In genomic region chr1:21724570-21724969, GRCh38 we compare ENCODE assay signal across 9 cellular contexts. TPM values are rescaled to one million over a fixed set of nuclear protein-coding genes. Genes with fewer than 3 reads are reported as not detected.
"Had no signal": no experiment of that assay in that cellular context is flagged by ENCODE, and none has a peak within 500 bp of the region (broad histone marks: within the 10 kb centered on the region; RNA-seq: fewer than 3 reads in every experiment).

No MANE protein-coding gene starts in this region.

- H3K27ac ChIP-seq: HL-60 had no signal

- FAIRE-seq: H1, H54 had no signal

- ATAC-seq: GM23338 had no signal

- H3K4me2 ChIP-seq: GM23338 had no signal

- H2AFZ ChIP-seq: GM23338 had no signal

- H3K4me3 ChIP-seq: GM23338 had no signal

- DNase-seq: H9, HCEC 1CT, Kasumi-1, KG1 had no signal

RNA-seq across cellular contexts. Expression of gene RAP1GAP, which starts 55.4 kb away (rescaled TPM):
- polyA plus RNA-seq: IgD-negative memory B cell had no signal
